In genomic region chr21:34076835-34077234, GRCh38 we compare ENCODE assay signal across 1 cellular context.
TF ChIP-seq lines count a peak whose summit lies in the region.

No MANE protein-coding gene starts in this region.

TF ChIP-seq in WTC11, 78 proteins besides CTCF, POLR2A, EP300 and RAD21 (continued from another document):
- TF ChIP-seq RELA (CRISPR knock-in tag; IDR thresholded peaks at IDR 0.05; ENCODE audit: borderline replicate concordance) (no peak), ZNF532 (CRISPR knock-in tag; IDR thresholded peaks at IDR 0.05; ENCODE audit: borderline replicate concordance) (no peak), TP53 (CRISPR knock-in tag; IDR thresholded peaks at IDR 0.05) (no peak)
